In genomic region chr3:197518794-197519451, GRCh38 we compare ENCODE assay signal across 12 cellular contexts. TPM values are rescaled to one million over a fixed set of nuclear protein-coding genes. Genes with fewer than 3 reads are reported as not detected.
DNase-seq lines count a peak whose midpoint lies in the region; ATAC-seq and TF ChIP-seq lines count a peak whose summit lies in the region.
"Had no signal": no experiment of that assay in that cellular context is flagged by ENCODE, and none has a peak within 500 bp of the region (broad histone marks: within the 10 kb centered on the region; RNA-seq: fewer than 3 reads in every experiment).

No MANE protein-coding gene starts in this region.

- no peaks in the 10 kb centered on the region for H3K9me3 ChIP-seq in CD4-positive, alpha-beta T cell (ENCODE audit: control insufficient read depth, low read length)
- H3K9me3 ChIP-seq in lower lobe of right lung, result no peaks in the 10 kb centered on the region
- H3K9me3 ChIP-seq: Caco-2, vagina had no signal

- POLR2A ChIA-PET in CD4-positive, alpha-beta T cell (lab: Charles Lee), result no interaction called here
- POLR2A ChIA-PET in activated CD4-positive, alpha-beta memory T cell treated with anti-CD3 and anti-CD28 coated beads, Interleukin-2, amount 10 ng/mL, durations not matched to agents 7 days and 5 days (lab: Charles Lee), result no interaction called here

- CTCF ChIA-PET in CD4-positive, alpha-beta T cell (lab: Charles Lee), result no interaction called here
- CTCF ChIA-PET in activated CD4-positive, alpha-beta memory T cell treated with anti-CD3 and anti-CD28 coated beads, Interleukin-2, amount 10 ng/mL, durations not matched to agents 7 days and 5 days (lab: Charles Lee), result no interaction called here

- no peaks in the 10 kb centered on the region for H3K4me1 ChIP-seq in lower lobe of right lung

- no peaks in the 10 kb centered on the region for H3K36me3 ChIP-seq in lower lobe of right lung
- H3K36me3 ChIP-seq: vagina had no signal

- no peak for TF ChIP-seq CTCF in CD4-positive, alpha-beta T cell (IDR thresholded peaks at IDR 0.05)
- TF ChIP-seq CTCF in lower lobe of right lung (IDR thresholded peaks at IDR 0.05), result no peak

- H3K4me1 Mint-ChIP-seq in CD4-positive, alpha-beta T cell (ENCODE audit: low read depth), result peaks cover 4% of the 10 kb centered on the region
- H3K4me1 Mint-ChIP-seq in activated CD4-positive, alpha-beta memory T cell treated with anti-CD3 and anti-CD28 coated beads, Interleukin-2, amount 10 ng/mL, durations not matched to agents 7 days and 5 days, result peaks cover 13% of the 10 kb centered on the region

- H3K27me3 ChIP-seq in CD4-positive, alpha-beta T cell (ENCODE audit: control insufficient read depth, insufficient read depth, low read length), result no peaks in the 10 kb centered on the region
- no peaks in the 10 kb centered on the region for H3K27me3 ChIP-seq in lower lobe of right lung (ENCODE audit: low read depth)
- H3K27me3 ChIP-seq: vagina had no signal

- intact Hi-C loops in CD4-positive, alpha-beta T cell (cut with DNase I, micrococcal nuclease), result no loop called here
- intact Hi-C loops in lower lobe of right lung (cut with DNase I), result no loop called here

- peak overlapping the region; percentile 63 for H3K27ac Mint-ChIP-seq in CD4-positive, alpha-beta T cell
- peak overlapping the region; percentile 85 for H3K27ac Mint-ChIP-seq in activated CD4-positive, alpha-beta memory T cell treated with anti-CD3 and anti-CD28 coated beads, Interleukin-2, amount 10 ng/mL, durations not matched to agents 7 days and 5 days
- H3K27ac Mint-ChIP-seq: HFFc6 had no signal

- H3K36me3 Mint-ChIP-seq in CD4-positive, alpha-beta T cell (ENCODE audit: low read depth), result peaks cover 70% of the 10 kb centered on the region
- H3K36me3 Mint-ChIP-seq in activated CD4-positive, alpha-beta memory T cell treated with anti-CD3 and anti-CD28 coated beads, Interleukin-2, amount 10 ng/mL, durations not matched to agents 7 days and 5 days (ENCODE audit: low read depth), result peaks cover 60% of the 10 kb centered on the region

- no peak for ATAC-seq in CD4-positive, alpha-beta T cell (ENCODE audit: poor library complexity)
- ATAC-seq in lower lobe of right lung (no peak), GM18505 (IDR thresholded peaks at IDR 0.05; ENCODE audit: unreplicated experiment) (no peak)

- no peaks in the 10 kb centered on the region for H3K9me3 Mint-ChIP-seq in CD4-positive, alpha-beta T cell
- H3K9me3 Mint-ChIP-seq in activated CD4-positive, alpha-beta memory T cell treated with anti-CD3 and anti-CD28 coated beads, Interleukin-2, amount 10 ng/mL, durations not matched to agents 7 days and 5 days, result peaks cover 4% of the 10 kb centered on the region
- H3K9me3 Mint-ChIP-seq: HFFc6 had no signal

- no peaks in the 10 kb centered on the region for H3K27me3 Mint-ChIP-seq in CD4-positive, alpha-beta T cell
- no peaks in the 10 kb centered on the region for H3K27me3 Mint-ChIP-seq in activated CD4-positive, alpha-beta memory T cell treated with anti-CD3 and anti-CD28 coated beads, Interleukin-2, amount 10 ng/mL, durations not matched to agents 7 days and 5 days

- no peak overlapping the region for H3K4me3 Mint-ChIP-seq in CD4-positive, alpha-beta T cell
- no peak overlapping the region for H3K4me3 Mint-ChIP-seq in activated CD4-positive, alpha-beta memory T cell treated with anti-CD3 and anti-CD28 coated beads, Interleukin-2, amount 10 ng/mL, durations not matched to agents 7 days and 5 days
- H3K4me3 Mint-ChIP-seq: HFFc6 had no signal

- no peak overlapping the region for H3K27ac ChIP-seq in CD4-positive, alpha-beta T cell (ENCODE audit: low read depth, low read length)
- no peak overlapping the region for H3K27ac ChIP-seq in lower lobe of right lung
- H3K27ac ChIP-seq: vagina had no signal

- no peak for TF ChIP-seq POLR2A in GM18505 (IDR thresholded peaks at IDR 0.05; ENCODE audit: borderline replicate concordance, extremely low read depth, insufficient read depth, insufficient read length)

- no peak overlapping the region for H3K4me3 ChIP-seq in Jurkat, Clone E6-1 (ENCODE audit: low read length)
- no peak overlapping the region for H3K4me3 ChIP-seq in lower lobe of right lung
- H3K4me3 ChIP-seq: vagina had no signal

- peak in 1 of 10 experiments; percentile 8 for DNase-seq in CD4-positive, alpha-beta T cell
- DNase-seq in Jurkat, Clone E6-1 (ENCODE audit: low read depth, low spot score), result peak; percentile 60
- DNase-seq in activated CD4-positive, alpha-beta memory T cell treated with anti-CD3 and anti-CD28 coated beads, Interleukin-2, amount 10 ng/mL, durations not matched to agents 7 days and 5 days, result no peak
- DNase-seq in lower lobe of right lung (peak; percentile 35), NCI-H2196 treated with DMSO at 0.1 percent for 48 hours (lab: John Stamatoyannopoulos, UW; ENCODE audit: unreplicated experiment) (no peak), NCI-H2029 treated with DMSO at 0.1 percent for 48 hours (lab: John Stamatoyannopoulos, UW) (no peak), globus pallidus (ENCODE audit: low spot score) (no peak)
- DNase-seq: Caco-2, HFFc6, NCI-H345 had no signal

RNA-seq across cellular contexts. Expression of gene BDH1, which starts 36.8 kb away (rescaled TPM):
- total RNA-seq in CD4-positive, alpha-beta T cell, result 10 to 100 TPM; 17.7 to 22.2 TPM
- 39.6 TPM for polyA plus RNA-seq in Jurkat, Clone E6-1 (2012; ENCODE audit: insufficient read depth, insufficient read length)
- total RNA-seq in activated CD4-positive, alpha-beta memory T cell treated with anti-CD3 and anti-CD28 coated beads, Interleukin-2, amount 10 ng/mL, durations not matched to agents 7 days and 5 days, result 10 to 100 TPM; 54.2 to 55.8 TPM
- 12.4 TPM for total RNA-seq in lower lobe of right lung

Comparison
In these comparisons a context has a peak if more than half of its experiments do, and no peak if none do; other contexts are left out.
1. DNase-seq: peak in Jurkat, Clone E6-1 (single experiment) and lower lobe of right lung (single experiment); none in activated CD4-positive, alpha-beta memory T cell treated with anti-CD3 and anti-CD28 coated beads, Interleukin-2, amount 10 ng/mL, durations not matched to agents 7 days and 5 days (single experiment), NCI-H2196 treated with DMSO at 0.1 percent for 48 hours (single experiment), NCI-H2029 treated with DMSO at 0.1 percent for 48 hours (single experiment) and globus pallidus (single experiment).